Comparison of ENCODE assay signal across 1 cellular context in the genomic region with DNA sequence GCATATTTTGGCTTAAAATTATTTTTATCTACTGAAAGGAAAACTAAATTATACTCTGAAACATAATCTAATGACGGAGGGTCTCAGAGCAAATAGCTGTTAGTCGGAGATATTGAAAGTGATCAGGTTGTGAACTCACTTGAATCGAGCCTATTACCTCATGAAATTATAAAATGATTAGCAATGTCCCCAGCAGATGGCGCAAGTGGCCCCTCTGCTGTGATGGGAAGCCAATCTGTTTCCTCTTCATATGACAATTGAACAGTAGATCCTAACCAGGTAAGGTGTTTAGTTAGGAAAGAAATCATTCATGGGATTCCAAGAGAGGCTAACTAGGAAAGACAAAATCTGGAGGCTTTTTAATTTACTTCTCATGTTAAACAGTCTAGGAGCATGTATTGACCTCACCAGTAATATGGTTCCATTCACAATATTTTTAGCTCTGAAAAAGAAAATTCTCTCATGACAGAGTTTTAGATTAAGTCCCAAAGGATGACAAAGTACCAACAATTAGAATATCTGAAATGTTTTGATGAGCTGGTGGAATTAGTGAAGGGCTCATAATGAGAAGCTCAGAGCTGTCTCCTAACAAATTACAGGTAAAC.
A peak's percentile ranks its signal among the peaks of the same experiment; 100 is the strongest.
TF ChIP-seq lines count a peak whose summit lies in the region.

No MANE protein-coding gene starts in this region.

TF ChIP-seq in HepG2, 621 proteins besides CTCF, POLR2A, EP300 and RAD21 (continued from another document and continues in another):
- TF ChIP-seq, protein P1, sequence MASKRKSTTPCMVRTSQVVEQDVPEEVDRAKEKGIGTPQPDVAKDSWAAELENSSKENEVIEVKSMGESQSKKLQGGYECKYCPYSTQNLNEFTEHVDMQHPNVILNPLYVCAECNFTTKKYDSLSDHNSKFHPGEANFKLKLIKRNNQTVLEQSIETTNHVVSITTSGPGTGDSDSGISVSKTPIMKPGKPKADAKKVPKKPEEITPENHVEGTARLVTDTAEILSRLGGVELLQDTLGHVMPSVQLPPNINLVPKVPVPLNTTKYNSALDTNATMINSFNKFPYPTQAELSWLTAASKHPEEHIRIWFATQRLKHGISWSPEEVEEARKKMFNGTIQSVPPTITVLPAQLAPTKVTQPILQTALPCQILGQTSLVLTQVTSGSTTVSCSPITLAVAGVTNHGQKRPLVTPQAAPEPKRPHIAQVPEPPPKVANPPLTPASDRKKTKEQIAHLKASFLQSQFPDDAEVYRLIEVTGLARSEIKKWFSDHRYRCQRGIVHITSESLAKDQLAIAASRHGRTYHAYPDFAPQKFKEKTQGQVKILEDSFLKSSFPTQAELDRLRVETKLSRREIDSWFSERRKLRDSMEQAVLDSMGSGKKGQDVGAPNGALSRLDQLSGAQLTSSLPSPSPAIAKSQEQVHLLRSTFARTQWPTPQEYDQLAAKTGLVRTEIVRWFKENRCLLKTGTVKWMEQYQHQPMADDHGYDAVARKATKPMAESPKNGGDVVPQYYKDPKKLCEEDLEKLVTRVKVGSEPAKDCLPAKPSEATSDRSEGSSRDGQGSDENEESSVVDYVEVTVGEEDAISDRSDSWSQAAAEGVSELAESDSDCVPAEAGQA (IDR thresholded peaks at IDR 0.05; ENCODE audit: low read depth) = no peak
- TF ChIP-seq, protein P1 (CRISPR knock-in tag; IDR thresholded peaks at IDR 0.05; ENCODE audit: borderline replicate concordance) = no peak
- TF ChIP-seq, protein P2, sequence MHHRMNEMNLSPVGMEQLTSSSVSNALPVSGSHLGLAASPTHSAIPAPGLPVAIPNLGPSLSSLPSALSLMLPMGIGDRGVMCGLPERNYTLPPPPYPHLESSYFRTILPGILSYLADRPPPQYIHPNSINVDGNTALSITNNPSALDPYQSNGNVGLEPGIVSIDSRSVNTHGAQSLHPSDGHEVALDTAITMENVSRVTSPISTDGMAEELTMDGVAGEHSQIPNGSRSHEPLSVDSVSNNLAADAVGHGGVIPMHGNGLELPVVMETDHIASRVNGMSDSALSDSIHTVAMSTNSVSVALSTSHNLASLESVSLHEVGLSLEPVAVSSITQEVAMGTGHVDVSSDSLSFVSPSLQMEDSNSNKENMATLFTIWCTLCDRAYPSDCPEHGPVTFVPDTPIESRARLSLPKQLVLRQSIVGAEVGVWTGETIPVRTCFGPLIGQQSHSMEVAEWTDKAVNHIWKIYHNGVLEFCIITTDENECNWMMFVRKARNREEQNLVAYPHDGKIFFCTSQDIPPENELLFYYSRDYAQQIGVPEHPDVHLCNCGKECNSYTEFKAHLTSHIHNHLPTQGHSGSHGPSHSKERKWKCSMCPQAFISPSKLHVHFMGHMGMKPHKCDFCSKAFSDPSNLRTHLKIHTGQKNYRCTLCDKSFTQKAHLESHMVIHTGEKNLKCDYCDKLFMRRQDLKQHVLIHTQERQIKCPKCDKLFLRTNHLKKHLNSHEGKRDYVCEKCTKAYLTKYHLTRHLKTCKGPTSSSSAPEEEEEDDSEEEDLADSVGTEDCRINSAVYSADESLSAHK (CRISPR knock-in tag; IDR thresholded peaks at IDR 0.05; ENCODE audit: borderline replicate concordance) = no peak
- TF ChIP-seq PITX1 (CRISPR knock-in tag; IDR thresholded peaks at IDR 0.05) (no peak), SP5 (CRISPR knock-in tag; IDR thresholded peaks at IDR 0.05; ENCODE audit: borderline replicate concordance, low read depth) (no peak), MATR3 (CRISPR knock-in tag; IDR thresholded peaks at IDR 0.05) (no peak), U2AF2 (IDR thresholded peaks at IDR 0.05; ENCODE audit: low read depth, low read length) (no peak), ZNF180 (CRISPR knock-in tag; IDR thresholded peaks at IDR 0.05; ENCODE audit: borderline replicate concordance, low read depth) (no peak), FOXP1 (IDR thresholded peaks at IDR 0.05) (no peak), FOXP1 (CRISPR knock-in tag; IDR thresholded peaks at IDR 0.05) (no peak), SMAD1 (CRISPR knock-in tag; IDR thresholded peaks at IDR 0.05; ENCODE audit: borderline replicate concordance, low read depth) (no peak), ZNF335 (CRISPR knock-in tag; IDR thresholded peaks at IDR 0.05) (no peak), ZNF441 (CRISPR knock-in tag; IDR thresholded peaks at IDR 0.05; ENCODE audit: borderline replicate concordance) (no peak), RXRB (CRISPR knock-in tag; IDR thresholded peaks at IDR 0.05; ENCODE audit: borderline replicate concordance) (peak; percentile 25; the same call in 1 of the 2 replicates), MAFF (IDR thresholded peaks at IDR 0.05; ENCODE audit: low read depth, low read length) (no peak), ZNF3 (CRISPR knock-in tag; IDR thresholded peaks at IDR 0.05) (no peak), MZF1 (CRISPR knock-in tag; IDR thresholded peaks at IDR 0.05; ENCODE audit: borderline replicate concordance) (no peak), ISX (CRISPR knock-in tag; conservative IDR thresholded peaks at IDR 0.05) (no peak), MED13 (CRISPR knock-in tag; IDR thresholded peaks at IDR 0.05) (no peak), SAFB2 (CRISPR knock-in tag; IDR thresholded peaks at IDR 0.05; ENCODE audit: borderline replicate concordance, low read depth) (no peak), KLF9 (CRISPR knock-in tag; IDR thresholded peaks at IDR 0.05; ENCODE audit: low read depth) (no peak), ISL2 (CRISPR knock-in tag; IDR thresholded peaks at IDR 0.05) (no peak), EED (CRISPR knock-in tag; IDR thresholded peaks at IDR 0.05) (no peak), ZNF670 (CRISPR knock-in tag; IDR thresholded peaks at IDR 0.05; ENCODE audit: borderline replicate concordance) (no peak), ZNF768 (CRISPR knock-in tag; IDR thresholded peaks at IDR 0.05) (no peak), BRD4 (CRISPR knock-in tag; IDR thresholded peaks at IDR 0.05) (no peak), ZNF296 (CRISPR knock-in tag; conservative IDR thresholded peaks at IDR 0.05) (no peak), RFX5 (IDR thresholded peaks at IDR 0.05; ENCODE audit: low read depth, low read length) (no peak), SOX5 (CRISPR knock-in tag; IDR thresholded peaks at IDR 0.05; ENCODE audit: borderline replicate concordance) (no peak), STAG1 (CRISPR knock-in tag; IDR thresholded peaks at IDR 0.05) (peak; percentile 90), SP1 (IDR thresholded peaks at IDR 0.05) (no peak), SP1 (CRISPR knock-in tag; IDR thresholded peaks at IDR 0.05) (no peak), ELF3 (CRISPR knock-in tag; IDR thresholded peaks at IDR 0.05) (peak; percentile 64), ZNF563 (CRISPR knock-in tag; IDR thresholded peaks at IDR 0.05) (no peak), NR2C2 (CRISPR knock-in tag; IDR thresholded peaks at IDR 0.05; ENCODE audit: borderline replicate concordance) (no peak), CENPT (CRISPR knock-in tag; IDR thresholded peaks at IDR 0.05; ENCODE audit: low read depth) (no peak), ETV6 (CRISPR knock-in tag; conservative IDR thresholded peaks at IDR 0.05) (no peak), ZNF713 (CRISPR knock-in tag; IDR thresholded peaks at IDR 0.05) (no peak), ZNF672 (CRISPR knock-in tag; IDR thresholded peaks at IDR 0.05) (no peak), SMARCC2 (IDR thresholded peaks at IDR 0.05) (no peak), SP140L (CRISPR knock-in tag; IDR thresholded peaks at IDR 0.05; ENCODE audit: borderline replicate concordance) (no peak), GTF2F1 (IDR thresholded peaks at IDR 0.05; ENCODE audit: low read length) (no peak), ZNF614 (CRISPR knock-in tag; IDR thresholded peaks at IDR 0.05; ENCODE audit: borderline replicate concordance) (0 out of 2 replicates have a peak, but pooled peaks have one; percentile 35), NFIC (IDR thresholded peaks at IDR 0.05; ENCODE audit: low read length) (no peak), ZC3H13 (CRISPR knock-in tag; IDR thresholded peaks at IDR 0.05) (no peak), GATAD2A (CRISPR knock-in tag; IDR thresholded peaks at IDR 0.05) (0 out of 2 replicates have a peak, but pooled peaks have one; percentile 41), ZNF331 (CRISPR knock-in tag; IDR thresholded peaks at IDR 0.05) (no peak), ZNF546 (CRISPR knock-in tag; conservative IDR thresholded peaks at IDR 0.05) (no peak), KDM6A (CRISPR knock-in tag; IDR thresholded peaks at IDR 0.05; ENCODE audit: low read depth) (no peak), GPN1 (CRISPR knock-in tag; IDR thresholded peaks at IDR 0.05; ENCODE audit: borderline replicate concordance) (no peak), SETDB1 (CRISPR knock-in tag; IDR thresholded peaks at IDR 0.05; ENCODE audit: borderline replicate concordance) (no peak), AKAP8 (CRISPR knock-in tag; IDR thresholded peaks at IDR 0.05) (no peak), SRSF9 (IDR thresholded peaks at IDR 0.05; ENCODE audit: borderline replicate concordance, insufficient read depth, low read depth, low read length, poor library complexity, severe bottlenecking) (no peak)
- TF ChIP-seq, protein P3, sequence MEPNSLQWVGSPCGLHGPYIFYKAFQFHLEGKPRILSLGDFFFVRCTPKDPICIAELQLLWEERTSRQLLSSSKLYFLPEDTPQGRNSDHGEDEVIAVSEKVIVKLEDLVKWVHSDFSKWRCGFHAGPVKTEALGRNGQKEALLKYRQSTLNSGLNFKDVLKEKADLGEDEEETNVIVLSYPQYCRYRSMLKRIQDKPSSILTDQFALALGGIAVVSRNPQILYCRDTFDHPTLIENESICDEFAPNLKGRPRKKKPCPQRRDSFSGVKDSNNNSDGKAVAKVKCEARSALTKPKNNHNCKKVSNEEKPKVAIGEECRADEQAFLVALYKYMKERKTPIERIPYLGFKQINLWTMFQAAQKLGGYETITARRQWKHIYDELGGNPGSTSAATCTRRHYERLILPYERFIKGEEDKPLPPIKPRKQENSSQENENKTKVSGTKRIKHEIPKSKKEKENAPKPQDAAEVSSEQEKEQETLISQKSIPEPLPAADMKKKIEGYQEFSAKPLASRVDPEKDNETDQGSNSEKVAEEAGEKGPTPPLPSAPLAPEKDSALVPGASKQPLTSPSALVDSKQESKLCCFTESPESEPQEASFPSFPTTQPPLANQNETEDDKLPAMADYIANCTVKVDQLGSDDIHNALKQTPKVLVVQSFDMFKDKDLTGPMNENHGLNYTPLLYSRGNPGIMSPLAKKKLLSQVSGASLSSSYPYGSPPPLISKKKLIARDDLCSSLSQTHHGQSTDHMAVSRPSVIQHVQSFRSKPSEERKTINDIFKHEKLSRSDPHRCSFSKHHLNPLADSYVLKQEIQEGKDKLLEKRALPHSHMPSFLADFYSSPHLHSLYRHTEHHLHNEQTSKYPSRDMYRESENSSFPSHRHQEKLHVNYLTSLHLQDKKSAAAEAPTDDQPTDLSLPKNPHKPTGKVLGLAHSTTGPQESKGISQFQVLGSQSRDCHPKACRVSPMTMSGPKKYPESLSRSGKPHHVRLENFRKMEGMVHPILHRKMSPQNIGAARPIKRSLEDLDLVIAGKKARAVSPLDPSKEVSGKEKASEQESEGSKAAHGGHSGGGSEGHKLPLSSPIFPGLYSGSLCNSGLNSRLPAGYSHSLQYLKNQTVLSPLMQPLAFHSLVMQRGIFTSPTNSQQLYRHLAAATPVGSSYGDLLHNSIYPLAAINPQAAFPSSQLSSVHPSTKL (CRISPR knock-in tag; IDR thresholded peaks at IDR 0.05) = peak; percentile 33; the same call in 1 of the 2 replicates
- TF ChIP-seq, protein P4, sequence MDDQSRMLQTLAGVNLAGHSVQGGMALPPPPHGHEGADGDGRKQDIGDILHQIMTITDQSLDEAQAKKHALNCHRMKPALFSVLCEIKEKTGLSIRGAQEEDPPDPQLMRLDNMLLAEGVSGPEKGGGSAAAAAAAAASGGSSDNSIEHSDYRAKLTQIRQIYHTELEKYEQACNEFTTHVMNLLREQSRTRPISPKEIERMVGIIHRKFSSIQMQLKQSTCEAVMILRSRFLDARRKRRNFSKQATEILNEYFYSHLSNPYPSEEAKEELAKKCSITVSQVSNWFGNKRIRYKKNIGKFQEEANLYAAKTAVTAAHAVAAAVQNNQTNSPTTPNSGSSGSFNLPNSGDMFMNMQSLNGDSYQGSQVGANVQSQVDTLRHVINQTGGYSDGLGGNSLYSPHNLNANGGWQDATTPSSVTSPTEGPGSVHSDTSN (CRISPR knock-in tag; IDR thresholded peaks at IDR 0.05; ENCODE audit: borderline replicate concordance) = no peak
- TF ChIP-seq, protein P5, sequence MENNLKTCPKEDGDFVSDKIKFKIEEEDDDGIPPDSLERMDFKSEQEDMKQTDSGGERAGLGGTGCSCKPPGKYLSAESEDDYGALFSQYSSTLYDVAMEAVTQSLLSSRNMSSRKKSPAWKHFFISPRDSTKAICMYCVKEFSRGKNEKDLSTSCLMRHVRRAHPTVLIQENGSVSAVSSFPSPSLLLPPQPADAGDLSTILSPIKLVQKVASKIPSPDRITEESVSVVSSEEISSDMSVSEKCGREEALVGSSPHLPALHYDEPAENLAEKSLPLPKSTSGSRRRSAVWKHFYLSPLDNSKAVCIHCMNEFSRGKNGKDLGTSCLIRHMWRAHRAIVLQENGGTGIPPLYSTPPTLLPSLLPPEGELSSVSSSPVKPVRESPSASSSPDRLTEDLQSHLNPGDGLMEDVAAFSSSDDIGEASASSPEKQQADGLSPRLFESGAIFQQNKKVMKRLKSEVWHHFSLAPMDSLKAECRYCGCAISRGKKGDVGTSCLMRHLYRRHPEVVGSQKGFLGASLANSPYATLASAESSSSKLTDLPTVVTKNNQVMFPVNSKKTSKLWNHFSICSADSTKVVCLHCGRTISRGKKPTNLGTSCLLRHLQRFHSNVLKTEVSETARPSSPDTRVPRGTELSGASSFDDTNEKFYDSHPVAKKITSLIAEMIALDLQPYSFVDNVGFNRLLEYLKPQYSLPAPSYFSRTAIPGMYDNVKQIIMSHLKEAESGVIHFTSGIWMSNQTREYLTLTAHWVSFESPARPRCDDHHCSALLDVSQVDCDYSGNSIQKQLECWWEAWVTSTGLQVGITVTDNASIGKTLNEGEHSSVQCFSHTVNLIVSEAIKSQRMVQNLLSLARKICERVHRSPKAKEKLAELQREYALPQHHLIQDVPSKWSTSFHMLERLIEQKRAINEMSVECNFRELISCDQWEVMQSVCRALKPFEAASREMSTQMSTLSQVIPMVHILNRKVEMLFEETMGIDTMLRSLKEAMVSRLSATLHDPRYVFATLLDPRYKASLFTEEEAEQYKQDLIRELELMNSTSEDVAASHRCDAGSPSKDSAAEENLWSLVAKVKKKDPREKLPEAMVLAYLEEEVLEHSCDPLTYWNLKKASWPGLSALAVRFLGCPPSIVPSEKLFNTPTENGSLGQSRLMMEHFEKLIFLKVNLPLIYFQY (CRISPR knock-in tag; IDR thresholded peaks at IDR 0.05; ENCODE audit: borderline replicate concordance) = no peak
